Comparison of ENCODE assay signal across 8 cellular contexts in genomic region chr11:68380786-68381622, GRCh38.
A peak's percentile ranks its signal among the peaks of the same experiment; 100 is the strongest.
DNase-seq lines count a peak whose midpoint lies in the region; ATAC-seq and TF ChIP-seq lines count a peak whose summit lies in the region.

No MANE protein-coding gene starts in this region.

- no peak for ATAC-seq in GM21529 (IDR thresholded peaks at IDR 0.05; ENCODE audit: unreplicated experiment)

- peak overlapping the region; percentile 59 for H3K4me3 Mint-ChIP-seq in osteocyte (ENCODE audit: unreplicated experiment)

- H3K27me3 Mint-ChIP-seq in osteocyte (ENCODE audit: unreplicated experiment), result no peaks in the 10 kb centered on the region

- TF ChIP-seq CTCF in osteocyte (IDR thresholded peaks at IDR 0.05), result peak; percentile 31

- peaks cover 7% of the 10 kb centered on the region for H3K36me3 Mint-ChIP-seq in osteocyte (ENCODE audit: unreplicated experiment)

- no peaks in the 10 kb centered on the region for H3K9me3 Mint-ChIP-seq in osteocyte (ENCODE audit: unreplicated experiment)

- DNase-seq in DMS53 (lab: John Stamatoyannopoulos, UW), result peak; percentile 78
- peak; percentile 29 for DNase-seq in SK-N-DZ (ENCODE audit: low spot score)
- peak; percentile 45 for DNase-seq in fibroblast of gingiva (ENCODE audit: low read depth)
- no peak for DNase-seq in osteocyte (ENCODE audit: extremely low spot score, unreplicated experiment)
- no peak for DNase-seq in DMS79 (lab: John Stamatoyannopoulos, UW)
- no peak for DNase-seq in ureter (ENCODE audit: low spot score)
- DNase-seq in NCI-H446 (lab: John Stamatoyannopoulos, UW), result no peak

- H3K27ac Mint-ChIP-seq in osteocyte (ENCODE audit: unreplicated experiment), result peak overlapping the region; percentile 98

- H3K4me1 Mint-ChIP-seq in osteocyte (ENCODE audit: unreplicated experiment), result peaks cover 64% of the 10 kb centered on the region

Comparison
In these comparisons a context has a peak if more than half of its experiments do, and no peak if none do; other contexts are left out.
1. DNase-seq: peak in DMS53 (single experiment), SK-N-DZ (single experiment) and fibroblast of gingiva (single experiment); none in osteocyte (single experiment), DMS79 (single experiment), ureter (single experiment) and NCI-H446 (0 of 2).